Comparison of ENCODE assay signal across 10 cellular contexts in the genomic region with DNA sequence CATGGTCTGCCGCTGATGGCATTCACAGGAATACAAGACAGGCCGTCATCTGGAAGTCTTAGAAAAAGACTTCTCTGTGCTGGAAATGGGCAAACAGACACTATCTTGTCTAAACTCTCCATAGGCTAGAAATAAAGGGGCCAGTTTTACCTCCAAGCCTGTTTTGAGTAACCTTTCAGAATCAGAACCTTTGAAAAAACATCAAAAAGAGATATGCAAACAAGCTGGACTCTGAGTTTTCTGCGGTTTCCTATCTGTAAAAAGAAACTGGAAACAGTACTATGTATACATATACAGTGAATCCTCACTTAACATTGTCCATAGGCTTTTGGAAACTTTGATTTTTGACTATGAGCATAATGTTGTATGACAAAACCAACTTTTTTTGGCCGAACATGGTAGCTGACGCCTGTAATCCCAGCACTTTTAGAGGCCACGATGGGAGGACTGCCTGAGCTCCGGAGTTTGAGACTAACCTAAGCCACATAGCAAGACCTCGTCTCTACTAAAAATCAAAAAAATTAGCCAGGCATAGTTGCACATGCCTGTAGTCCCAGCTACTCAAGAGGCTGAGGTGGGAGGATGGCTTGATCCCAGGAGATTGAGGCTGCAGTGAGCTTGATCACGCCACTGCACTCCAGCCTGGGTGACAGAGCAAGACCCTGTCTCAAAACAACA.
DNase-seq lines count a peak whose midpoint lies in the region; ATAC-seq, FAIRE-seq and TF ChIP-seq lines count a peak whose summit lies in the region.
"Had no signal": no experiment of that assay in that cellular context is flagged by ENCODE, and none has a peak within 500 bp of the region (broad histone marks: within the 10 kb centered on the region; RNA-seq: fewer than 3 reads in every experiment).

No MANE protein-coding gene starts in this region.

- H3K4me1 ChIP-seq in testis (no peaks in the 10 kb centered on the region), small intestine (ENCODE audit: control insufficient read depth in 2 of 2, insufficient read depth in 1 of 2, low read depth in 1 of 2, low read length in 1 of 2) (no peaks in the 10 kb centered on the region)

- no peak for FAIRE-seq in small intestine (lab: Jason Lieb, UNC)
- FAIRE-seq: H1 had no signal

- H3K27me3 ChIP-seq in testis: no peaks in the 10 kb centered on the region
- H3K27me3 ChIP-seq in small intestine (ENCODE audit: control insufficient read depth in 2 of 2, insufficient read depth in 2 of 2, low read length in 2 of 2): no peaks in the 10 kb centered on the region

- no peak overlapping the region for H3K27ac Mint-ChIP-seq in T-helper 17 cell

- WGBS in testis, 2 donors: 89 to 92% methylated on average over 9 of the region's 9 CpGs
- WGBS in small intestine, 3 donors: 86 to 95% (median 87%) methylated on average over 9 of the region's 9 CpGs

- H3K4me3 ChIP-seq in testis: no peak overlapping the region
- H3K4me3 ChIP-seq in small intestine (ENCODE audit: low read depth in 1 of 2, low read length in 2 of 2): no peak overlapping the region

- no peaks in the 10 kb centered on the region for H3K9me3 ChIP-seq in T-helper 17 cell (ENCODE audit: control insufficient read depth, low read length, poor library complexity, severe bottlenecking)
- no peaks in the 10 kb centered on the region for H3K9me3 ChIP-seq in testis
- H3K9me3 ChIP-seq in small intestine (ENCODE audit: control insufficient read depth, low read depth): no peaks in the 10 kb centered on the region

- no peaks in the 10 kb centered on the region for H3K36me3 Mint-ChIP-seq in T-helper 17 cell (ENCODE audit: low read depth)

- TF ChIP-seq CTCF in testis (IDR thresholded peaks at IDR 0.05): no peak

- peak overlapping the region; percentile 19 for H3K4me3 Mint-ChIP-seq in T-helper 17 cell

- ATAC-seq in GM18868 (IDR thresholded peaks at IDR 0.05; ENCODE audit: unreplicated experiment) (peak; percentile 95), GM21447 (IDR thresholded peaks at IDR 0.05; ENCODE audit: unreplicated experiment) (peak; percentile 95), HG03060 (IDR thresholded peaks at IDR 0.05; ENCODE audit: low read depth, unreplicated experiment) (peak; percentile 77), T-helper 17 cell (no peak)

- no peaks in the 10 kb centered on the region for H3K27me3 Mint-ChIP-seq in T-helper 17 cell

- no peak for TF ChIP-seq POLR2A in testis (IDR thresholded peaks at IDR 0.05)

- DNase-seq in T-helper 17 cell (no peak), testis (no peak), H4 (ENCODE audit: low spot score) (no peak), small intestine (no peak)
- DNase-seq in activated CD4-positive, alpha-beta T cell treated with anti-CD3 and anti-CD28 coated beads for 4 hours: no peak

- peaks cover 15% of the 10 kb centered on the region for H3K4me1 Mint-ChIP-seq in T-helper 17 cell

- no peaks in the 10 kb centered on the region for H3K36me3 ChIP-seq in testis (ENCODE audit: low read depth, missing control alignments)
- H3K36me3 ChIP-seq in small intestine (ENCODE audit: control insufficient read depth in 2 of 2, insufficient read depth in 2 of 2, low read length in 2 of 2): no peaks in the 10 kb centered on the region

- H3K27ac ChIP-seq in testis: no peak overlapping the region
- H3K27ac ChIP-seq in small intestine (ENCODE audit: low read depth in 1 of 2, low read length in 1 of 2): no peak overlapping the region
- H3K27ac ChIP-seq: epithelial cell of prostate had no signal

- intact Hi-C loops in testis (cut with DNase I; ENCODE audit: low total_unique reads): no loop called here
